Comparison of ENCODE assay signal across 25 cellular contexts in genomic region chr6:110548124-110548847, GRCh38.
DNase-seq lines count a peak whose midpoint lies in the region; ATAC-seq and TF ChIP-seq lines count a peak whose summit lies in the region.
"Had no signal": no experiment of that assay in that cellular context is flagged by ENCODE, and none has a peak within 500 bp of the region (broad histone marks: within the 10 kb centered on the region; RNA-seq: fewer than 3 reads in every experiment).

No MANE protein-coding gene starts in this region.

- peak overlapping the region; percentile 85 for H3K27ac ChIP-seq in mammary epithelial cell (ENCODE audit: insufficient read depth, low read depth, low read length)
- H3K27ac ChIP-seq in VCaP, result peak overlapping the region; percentile 100
- H3K27ac ChIP-seq in layer of hippocampus (ENCODE audit: low read depth, low read length), result peak overlapping the region; percentile 77
- peak overlapping the region; percentile 100 for H3K27ac ChIP-seq in temporal lobe (ENCODE audit: low read depth, low read length)
- H3K27ac ChIP-seq: colonic mucosa, tibial artery had no signal

- no peak for TF ChIP-seq CTCF in mammary epithelial cell (conservative IDR thresholded peaks at IDR 0.05 in 1 of 2, IDR thresholded peaks at IDR 0.05 in 1 of 2; ENCODE audit: extremely low read depth in 1 of 2, insufficient read depth in 1 of 2, low read depth in 1 of 2, low read length in 2 of 2)
- no peak for TF ChIP-seq CTCF in MCF 10A (IDR thresholded peaks at IDR 0.05; ENCODE audit: unreplicated experiment)
- no peak for TF ChIP-seq CTCF in VCaP (conservative IDR thresholded peaks at IDR 0.05)

- peaks cover 12% of the 10 kb centered on the region for H3K4me1 Mint-ChIP-seq in MCF 10A (ENCODE audit: insufficient read depth, unreplicated experiment)
- H3K4me1 Mint-ChIP-seq: activated naive CD4-positive, alpha-beta T cell treated with anti-CD3 and anti-CD28 coated beads, Interleukin-2, amount 50 U/mL, for 24 hours; mesothelial cell of epicardium; nephron had no signal

- H3K4me2 ChIP-seq in mammary epithelial cell (ENCODE audit: insufficient read depth, low read depth, low read length), result peak overlapping the region; percentile 77

- CTCF ChIA-PET in mammary epithelial cell (lab: Charles Lee; ENCODE audit: low non-redundant PET), result interaction anchor here (0.7 kb wide), 1 partner anchor 75 kb away, joined by 3 read pairs; no protein-coding TSS in a partner anchor
- CTCF ChIA-PET in MCF 10A (lab: Yijun Ruan, JAX), result no interaction called here

- intact Hi-C loops in mammary epithelial cell (cut with micrococcal nuclease) (no loop called here), MCF 10A (cut with micrococcal nuclease) (no loop called here)

- H3K9me3 Mint-ChIP-seq in MCF 10A (ENCODE audit: unreplicated experiment), result peaks cover 7% of the 10 kb centered on the region
- H3K9me3 Mint-ChIP-seq: activated naive CD4-positive, alpha-beta T cell treated with anti-CD3 and anti-CD28 coated beads, Interleukin-2, amount 50 U/mL, for 24 hours had no signal

- peaks cover 10% of the 10 kb centered on the region for H3K79me2 ChIP-seq in mammary epithelial cell (ENCODE audit: insufficient read depth, low read length)

- peak overlapping the region; percentile 36 for H2AFZ ChIP-seq in mammary epithelial cell (ENCODE audit: low read depth, low read length)

- no peak overlapping the region for H3K27ac Mint-ChIP-seq in MCF 10A (ENCODE audit: low read depth, unreplicated experiment)
- H3K27ac Mint-ChIP-seq: activated naive CD4-positive, alpha-beta T cell treated with anti-CD3 and anti-CD28 coated beads, Interleukin-2, amount 50 U/mL, for 24 hours; activated T-helper 1 cell treated with anti-CD3 and anti-CD28 coated beads, Interleukin-12 subunit alpha, Interleukin-12 subunit beta, Interleukin-2, Interleukin-4 antibody, amounts not matched to agents 30 ng/mL and 10 ng/mL and 1 ng/mL, durations not matched to agents 14 hours and 24 hours and 36 hours; mesothelial cell of epicardium; nephron had no signal

- H3K4me1 ChIP-seq in mammary epithelial cell (ENCODE audit: insufficient read depth, low read length), result peaks cover 28% of the 10 kb centered on the region
- H3K4me1 ChIP-seq: colonic mucosa, tibial artery had no signal

- POLR2A ChIA-PET in MCF 10A (lab: Yijun Ruan, JAX), result no interaction called here

- no peaks in the 10 kb centered on the region for H3K27me3 Mint-ChIP-seq in MCF 10A (ENCODE audit: insufficient read depth, unreplicated experiment)
- H3K27me3 Mint-ChIP-seq: activated naive CD4-positive, alpha-beta T cell treated with anti-CD3 and anti-CD28 coated beads, Interleukin-2, amount 50 U/mL, for 24 hours had no signal

- peaks cover 24% of the 10 kb centered on the region for H3K9me3 ChIP-seq in mammary epithelial cell (replicated peaks; ENCODE audit: insufficient read depth, low read length)
- H3K9me3 ChIP-seq: colonic mucosa had no signal

- H3K27me3 ChIP-seq in mammary epithelial cell (ENCODE audit: insufficient read depth, low read length) (no peaks in the 10 kb centered on the region), layer of hippocampus (ENCODE audit: control insufficient read depth, insufficient read depth, low read length) (no peaks in the 10 kb centered on the region)
- H3K27me3 ChIP-seq: colonic mucosa had no signal

- in situ Hi-C loops in mammary epithelial cell (cut with MboI; ENCODE audit: low sequenced_read_pairs in 2 of 2), result no loop called here

- H3K4me3 Mint-ChIP-seq in MCF 10A (ENCODE audit: unreplicated experiment), result no peak overlapping the region
- H3K4me3 Mint-ChIP-seq: activated naive CD4-positive, alpha-beta T cell treated with anti-CD3 and anti-CD28 coated beads, Interleukin-2, amount 50 U/mL, for 24 hours; activated T-helper 1 cell treated with anti-CD3 and anti-CD28 coated beads, Interleukin-12 subunit alpha, Interleukin-12 subunit beta, Interleukin-2, Interleukin-4 antibody, amounts not matched to agents 30 ng/mL and 10 ng/mL and 1 ng/mL, durations not matched to agents 14 hours and 24 hours and 36 hours; mesothelial cell of epicardium; nephron had no signal

- no peak overlapping the region for H3K4me3 ChIP-seq in mammary epithelial cell (replicated peaks in 1 of 3; ENCODE audit: insufficient read depth in 1 of 3, low read depth in 2 of 3, low read length in 3 of 3)
- H3K4me3 ChIP-seq: colonic mucosa, tibial artery had no signal

- WGBS in mammary epithelial cell (ENCODE audit: low coverage, missing lambda C conversion rate), result 100% methylated on average over 2 of the region's 3 CpGs

- DNase-seq in mammary epithelial cell (no peak), MCF 10A (ENCODE audit: unreplicated experiment) (no peak), hepatic stellate cell (ENCODE audit: low spot score) (no peak)
- no peak for DNase-seq in activated naive CD4-positive, alpha-beta T cell (lab: John Stamatoyannopoulos, UW)
- DNase-seq: activated CD4-positive, alpha-beta T cell treated with anti-CD3 and anti-CD28 coated beads for 4 hours; AML-193; colonic mucosa; DMS53; GF-D8; KG1; MV-4-11; NCI-H1694 treated with DMSO at 0.1 percent for 48 hours; NCI-H345; SIG-M5; T-helper 1 cell; tibial artery had no signal

- peak overlapping the region; percentile 11 for H3K9ac ChIP-seq in mammary epithelial cell (ENCODE audit: insufficient read depth, low read length)

- no peaks in the 10 kb centered on the region for H3K36me3 ChIP-seq in mammary epithelial cell (ENCODE audit: insufficient read depth, low read length)
- H3K36me3 ChIP-seq: colonic mucosa, tibial artery had no signal

- BruUV-seq in mammary epithelial cell (replicated peaks; lab: Mats Ljungman, UMichigan) (no TSS peak), MCF 10A (replicated peaks; lab: Mats Ljungman, UMichigan) (no TSS peak)

- ATAC-seq in GM18870 (IDR thresholded peaks at IDR 0.05; ENCODE audit: unreplicated experiment), result no peak
- ATAC-seq: sciatic nerve had no signal

- dilution Hi-C loops in mammary epithelial cell (cut with HindIII; ENCODE audit: low sequenced_read_pairs), result no loop called here

- no peaks in the 10 kb centered on the region for H4K20me1 ChIP-seq in mammary epithelial cell (ENCODE audit: insufficient read depth, low read length)

- H3K36me3 Mint-ChIP-seq in MCF 10A (ENCODE audit: insufficient read depth, unreplicated experiment), result no peaks in the 10 kb centered on the region
- H3K36me3 Mint-ChIP-seq: activated naive CD4-positive, alpha-beta T cell treated with anti-CD3 and anti-CD28 coated beads, Interleukin-2, amount 50 U/mL, for 24 hours had no signal
